In genomic region chr3:148991219-148992026, GRCh38 we compare ENCODE assay signal across 8 cellular contexts. TPM values are rescaled to one million over a fixed set of nuclear protein-coding genes. Genes with fewer than 3 reads are reported as not detected.
DNase-seq lines count a peak whose midpoint lies in the region; ATAC-seq and TF ChIP-seq lines count a peak whose summit lies in the region.

TSS of gene GYG1 (plus strand) at chr3:148991540. CDS start at chr3:148991641, 101 bp downstream.

- peaks cover 14 to 38% (median 23%) of the 10 kb centered on the region in 4 donors for H3K4me1 ChIP-seq in stomach

- H3K27me3 ChIP-seq in stomach: no peaks in the 10 kb centered on the region

- H3K4me1 Mint-ChIP-seq in nephron progenitor cell: peaks cover 5% of the 10 kb centered on the region

- TF ChIP-seq CTCF in nephron progenitor cell (IDR thresholded peaks at IDR 0.05): peak; percentile 26
- TF ChIP-seq CTCF in stomach (IDR thresholded peaks at IDR 0.05): peak in 3 of 7 experiments; percentile 3 to 24 (median 13)

- H3K27ac Mint-ChIP-seq in nephron progenitor cell: no peak within 1 kb of the TSS

- peak within 1 kb of the TSS; percentile 96 to 99 (median 96) for H3K27ac ChIP-seq in stomach

- peak within 1 kb of the TSS; percentile 73 to 90 (median 76) for H3K4me3 ChIP-seq in stomach

- no peaks in the 10 kb centered on the region for H3K9me3 ChIP-seq in stomach

- H3K27me3 Mint-ChIP-seq in nephron progenitor cell (ENCODE audit: low read depth, poor library complexity): peaks cover 19% of the 10 kb centered on the region

- DNase-seq in DMS53 (lab: John Stamatoyannopoulos, UW): peak; percentile 87
- peak; percentile 83 for DNase-seq in HuH-7 (ENCODE audit: low spot score)
- DNase-seq in SHP77 (lab: John Stamatoyannopoulos, UW): peak; percentile 84 to 91
- peak; percentile 74 for DNase-seq in activated effector memory CD4-positive, alpha-beta T cell treated with Interleukin-2 at 50 U/mL for 16 hours
- DNase-seq in fibroblast of the conjunctiva (ENCODE audit: low read depth): peak; percentile 60
- peak; percentile 77 for DNase-seq in nephron progenitor cell
- peak; percentile 85 for DNase-seq in stomach

- ATAC-seq in GM21515 (IDR thresholded peaks at IDR 0.05; ENCODE audit: unreplicated experiment): peak; percentile 89

- H3K9me3 Mint-ChIP-seq in nephron progenitor cell: no peaks in the 10 kb centered on the region

- peak within 1 kb of the TSS; percentile 83 for H3K4me3 Mint-ChIP-seq in nephron progenitor cell

- TF ChIP-seq POLR2A in stomach (IDR thresholded peaks at IDR 0.05): peak in 1 of 4 donors; percentile 29

- peaks cover 9% of the 10 kb centered on the region for H3K36me3 Mint-ChIP-seq in nephron progenitor cell (ENCODE audit: low read depth)

- 0 to 1% (median 1%) methylated on average over 22 to 91 of the region's 91 CpGs for WGBS in stomach, 5 donors

- H3K36me3 ChIP-seq in stomach: peaks cover 7 to 24% (median 23%) of the 10 kb centered on the region in 4 donors

- intact Hi-C loops in stomach (cut with DNase I; ENCODE audit: low total_unique reads): no loop called here

- no peak for TF ChIP-seq EP300 in stomach (IDR thresholded peaks at IDR 0.05)

RNA-seq across cellular contexts. Expression of gene GYG1, which starts in this region (rescaled TPM):
- 100 to 1,000 TPM in 1 of 5 donors, 10 to 100 TPM in 3, 1 to 10 TPM in 1; 4.9 to 169 (median 32.1) TPM for total RNA-seq in stomach
- 10 to 100 TPM; 36.5 to 56.5 (median 39.7) TPM for polyA plus RNA-seq in stomach

Comparison
In these comparisons a context has a peak if more than half of its experiments do, and no peak if none do; other contexts are left out.
1. Peak in every context shown above with its lines: DNase-seq, ATAC-seq, H3K4me3 ChIP-seq and H3K27ac ChIP-seq.